Comparison of ENCODE assay signal across 20 cellular contexts in the genomic region with DNA sequence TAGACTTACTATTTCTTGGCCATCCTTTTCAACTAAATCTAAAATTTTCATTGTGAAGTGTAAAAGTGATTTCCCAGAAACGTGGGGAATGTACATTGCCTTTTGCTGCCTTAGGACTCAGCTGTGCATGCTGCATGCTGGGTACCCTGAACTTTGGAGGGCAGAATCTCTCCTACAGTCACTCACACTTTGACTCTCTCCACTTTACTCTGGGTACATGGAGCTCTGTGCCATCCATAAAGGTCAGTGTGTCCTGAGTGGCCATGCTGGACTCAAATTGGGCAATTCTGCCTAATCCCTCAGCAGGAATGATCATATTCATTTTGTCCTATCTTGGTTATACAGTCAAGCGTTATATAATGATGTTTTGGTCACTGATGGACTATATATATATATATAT.
"Had no signal": no experiment of that assay in that cellular context is flagged by ENCODE, and none has a peak within 500 bp of the region (broad histone marks: within the 10 kb centered on the region; RNA-seq: fewer than 3 reads in every experiment).

No MANE protein-coding gene starts in this region.

- H3K4me2 ChIP-seq: SK-N-SH had no signal

- DNase-seq: IMR-90, Kasumi-1, KG1, MM.1S, NCI-H1092 treated with DMSO at 0.1 percent for 48 hours, NCI-H1436, NCI-H187, NCI-H2029, NCI-H2081 treated with DMSO at 0.1 percent for 48 hours, NCI-H2171, NCI-H226, NCI-H446, NCI-H510A, NCI-H524 treated with DMSO at 0.1 percent for 48 hours, NCI-H69, NCI-H774, RPMI8226, SHP77, SK-N-SH, SW 1271 had no signal

- H3K9me3 ChIP-seq: SK-N-SH had no signal
